10 cellular contexts compared by ENCODE assay signal in the genomic region with DNA sequence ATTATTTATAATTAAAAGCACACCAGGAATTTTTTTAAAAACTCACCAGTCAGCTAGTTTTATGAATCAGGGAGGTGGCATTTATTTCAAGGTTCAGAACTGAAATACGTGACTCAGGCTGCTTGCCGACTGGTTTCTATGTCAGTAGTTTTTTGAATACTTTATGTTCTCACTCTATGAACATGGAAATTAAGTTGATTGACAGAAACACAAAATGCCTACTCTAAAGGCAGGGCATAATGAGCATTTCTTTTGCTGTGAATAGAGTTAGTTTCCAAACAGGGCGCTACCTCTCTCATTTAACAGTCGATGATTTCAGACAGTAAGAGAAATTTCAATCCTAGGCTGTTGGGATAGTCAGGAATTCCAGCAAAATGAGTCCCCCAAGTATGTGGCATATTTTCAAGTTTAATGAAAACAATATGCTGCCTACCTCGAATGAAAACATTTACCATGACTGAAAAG. TPM values are rescaled to one million over a fixed set of nuclear protein-coding genes. Genes with fewer than 3 reads are reported as not detected.
DNase-seq lines count a peak whose midpoint lies in the region; ATAC-seq and TF ChIP-seq lines count a peak whose summit lies in the region.
"Had no signal": no experiment of that assay in that cellular context is flagged by ENCODE, and none has a peak within 500 bp of the region (broad histone marks: within the 10 kb centered on the region; RNA-seq: fewer than 3 reads in every experiment).

No MANE protein-coding gene starts in this region.

- no peak for ATAC-seq in WTC11
- no peak for ATAC-seq in GM19463 (IDR thresholded peaks at IDR 0.05; ENCODE audit: unreplicated experiment)
- ATAC-seq: left lobe of liver had no signal

- H3K9me3 Mint-ChIP-seq in activated naive CD4-positive, alpha-beta T cell treated with anti-CD3 and anti-CD28 coated beads, Interleukin-2, amount 10 ng/mL, durations not matched to agents 7 days and 5 days = no peaks in the 10 kb centered on the region
- no peaks in the 10 kb centered on the region for H3K9me3 Mint-ChIP-seq in WTC11

- no peak overlapping the region for H3K9ac ChIP-seq in iPS-18a (ENCODE audit: low read length)

- no peak overlapping the region for H3K27ac Mint-ChIP-seq in activated naive CD4-positive, alpha-beta T cell treated with anti-CD3 and anti-CD28 coated beads, Interleukin-2, amount 10 ng/mL, durations not matched to agents 7 days and 5 days
- H3K27ac Mint-ChIP-seq in WTC11 = 0 out of 2 replicates have a peak overlapping the region, but pooled peaks have one; percentile 50

- peaks cover 4% of the 10 kb centered on the region for H3K27me3 Mint-ChIP-seq in activated naive CD4-positive, alpha-beta T cell treated with anti-CD3 and anti-CD28 coated beads, Interleukin-2, amount 10 ng/mL, durations not matched to agents 7 days and 5 days
- peaks cover 34% of the 10 kb centered on the region for H3K27me3 Mint-ChIP-seq in WTC11 (ENCODE audit: low read depth)

- H3K4me3 ChIP-seq in iPS-18a (ENCODE audit: low read length) = peak overlapping the region; percentile 12
- H3K4me3 ChIP-seq: skin epidermis had no signal

- H3K27me3 ChIP-seq in iPS-18a (ENCODE audit: control insufficient read depth, insufficient read depth, low read length) = peaks cover 48% of the 10 kb centered on the region

- H3K9me3 ChIP-seq in iPS-18a (ENCODE audit: control insufficient read depth, low read depth, low read length) = no peaks in the 10 kb centered on the region

- TF ChIP-seq CTCF in WTC11 (IDR thresholded peaks at IDR 0.05) = no peak

- peaks cover 72% of the 10 kb centered on the region for H3K4me1 ChIP-seq in iPS-18a (ENCODE audit: control insufficient read depth, low read depth, low read length)

- peaks cover 63% of the 10 kb centered on the region for H3K4me1 Mint-ChIP-seq in activated naive CD4-positive, alpha-beta T cell treated with anti-CD3 and anti-CD28 coated beads, Interleukin-2, amount 10 ng/mL, durations not matched to agents 7 days and 5 days
- peaks cover 78% of the 10 kb centered on the region for H3K4me1 Mint-ChIP-seq in WTC11

- H3K36me3 Mint-ChIP-seq in activated naive CD4-positive, alpha-beta T cell treated with anti-CD3 and anti-CD28 coated beads, Interleukin-2, amount 10 ng/mL, durations not matched to agents 7 days and 5 days = peaks cover 40% of the 10 kb centered on the region
- no peaks in the 10 kb centered on the region for H3K36me3 Mint-ChIP-seq in WTC11

- no peak for DNase-seq in activated naive CD4-positive, alpha-beta T cell treated with anti-CD3 and anti-CD28 coated beads, Interleukin-2, amount 10 ng/mL, durations not matched to agents 7 days and 5 days
- no peak for DNase-seq in activated naive CD4-positive, alpha-beta T cell treated with anti-CD3 and anti-CD28 coated beads, Interleukin-2, amount 50 U/mL, for 16 hours
- no peak for DNase-seq in WTC11 (ENCODE audit: low spot score)
- DNase-seq in stromal cell of bone marrow (ENCODE audit: low read depth) = peak; percentile 65
- DNase-seq in NCI-H1105 treated with DMSO at 0.1 percent for 48 hours (lab: John Stamatoyannopoulos, UW) = no peak
- DNase-seq in NK-92 treated with Interleukin-12 subunit alpha and Interleukin-12 subunit beta, amount 100 ng/mL, for 24 hours (lab: John Stamatoyannopoulos, UW) = no peak

- POLR2A ChIA-PET in WTC11 (lab: Charles Lee) = no interaction called here

- no peak overlapping the region for H3K27ac ChIP-seq in iPS-18a (ENCODE audit: low read length)

- CTCF ChIA-PET in activated naive CD4-positive, alpha-beta T cell treated with anti-CD3 and anti-CD28 coated beads, Interleukin-2, amount 10 ng/mL, durations not matched to agents 7 days and 5 days (lab: Charles Lee) = no interaction called here
- CTCF ChIA-PET in WTC11 (lab: Charles Lee) = no interaction called here

- H3K4me3 Mint-ChIP-seq in activated naive CD4-positive, alpha-beta T cell treated with anti-CD3 and anti-CD28 coated beads, Interleukin-2, amount 10 ng/mL, durations not matched to agents 7 days and 5 days = peak overlapping the region; percentile 12
- H3K4me3 Mint-ChIP-seq in WTC11 = peak overlapping the region; percentile 32

- no peaks in the 10 kb centered on the region for H3K36me3 ChIP-seq in iPS-18a (ENCODE audit: control insufficient read depth, low read depth, low read length)

TF ChIP-seq in WTC11, 78 proteins besides CTCF, POLR2A, EP300 and RAD21:
- TF ChIP-seq, protein P1, sequence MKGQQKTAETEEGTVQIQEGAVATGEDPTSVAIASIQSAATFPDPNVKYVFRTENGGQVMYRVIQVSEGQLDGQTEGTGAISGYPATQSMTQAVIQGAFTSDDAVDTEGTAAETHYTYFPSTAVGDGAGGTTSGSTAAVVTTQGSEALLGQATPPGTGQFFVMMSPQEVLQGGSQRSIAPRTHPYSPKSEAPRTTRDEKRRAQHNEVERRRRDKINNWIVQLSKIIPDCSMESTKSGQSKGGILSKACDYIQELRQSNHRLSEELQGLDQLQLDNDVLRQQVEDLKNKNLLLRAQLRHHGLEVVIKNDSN (CRISPR knock-in tag; IDR thresholded peaks at IDR 0.05) = no peak
- TF ChIP-seq FOXJ3 (CRISPR knock-in tag; IDR thresholded peaks at IDR 0.05; ENCODE audit: borderline replicate concordance) (no peak), NR3C1 (CRISPR knock-in tag; conservative IDR thresholded peaks at IDR 0.05; ENCODE audit: low read depth) (no peak), TP53 (CRISPR knock-in tag; IDR thresholded peaks at IDR 0.05) (no peak), SMAD3 (CRISPR knock-in tag; IDR thresholded peaks at IDR 0.05; ENCODE audit: borderline replicate concordance) (no peak), GABPB1 (CRISPR knock-in tag; IDR thresholded peaks at IDR 0.05) (no peak)
- TF ChIP-seq, protein P2, sequence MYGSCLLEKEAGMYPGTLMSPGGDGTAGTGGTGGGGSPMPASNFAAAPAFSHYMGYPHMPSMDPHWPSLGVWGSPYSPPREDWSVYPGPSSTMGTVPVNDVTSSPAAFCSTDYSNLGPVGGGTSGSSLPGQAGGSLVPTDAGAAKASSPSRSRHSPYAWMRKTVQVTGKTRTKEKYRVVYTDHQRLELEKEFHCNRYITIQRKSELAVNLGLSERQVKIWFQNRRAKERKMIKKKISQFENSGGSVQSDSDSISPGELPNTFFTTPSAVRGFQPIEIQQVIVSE (CRISPR knock-in tag; IDR thresholded peaks at IDR 0.05; ENCODE audit: borderline replicate concordance) = no peak
- TF ChIP-seq, protein P3, sequence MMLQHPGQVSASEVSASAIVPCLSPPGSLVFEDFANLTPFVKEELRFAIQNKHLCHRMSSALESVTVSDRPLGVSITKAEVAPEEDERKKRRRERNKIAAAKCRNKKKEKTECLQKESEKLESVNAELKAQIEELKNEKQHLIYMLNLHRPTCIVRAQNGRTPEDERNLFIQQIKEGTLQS (CRISPR knock-in tag; conservative IDR thresholded peaks at IDR 0.05) = no peak
TF ChIP-seq in WTC11: peak in this region for 0.

RNA-seq across cellular contexts. Expression of gene HS3ST3B1, which starts 6.7 kb away (rescaled TPM):
- 12.3 to 22.3 TPM (median 13.1 TPM) in 3 replicates for total RNA-seq in WTC11 (2021)
